Comparison of ENCODE assay signal across 8 cellular contexts in genomic region chr19:6739390-6739883, GRCh38. TPM values are rescaled to one million over a fixed set of nuclear protein-coding genes. Genes with fewer than 3 reads are reported as not detected.
DNase-seq lines count a peak whose midpoint lies in the region; ATAC-seq, FAIRE-seq and TF ChIP-seq lines count a peak whose summit lies in the region.

TRIP10 (plus strand) TSS chr19:6739680; CDS start chr19:6739762, 82 bp downstream.

- H3K27ac Mint-ChIP-seq in activated B cell treated with CpG ODN at 0.5 μM for 24 hours (peak within 1 kb of the TSS; percentile 96), immature natural killer cell (peak within 1 kb of the TSS; percentile 92 to 98 (median 97))

- peak within 1 kb of the TSS; percentile 65 to 78 for H3K4me3 ChIP-seq in small intestine (ENCODE audit: low read depth in 1 of 2, low read length in 2 of 2)

- H3K9me3 Mint-ChIP-seq in activated B cell treated with CpG ODN at 0.5 μM for 24 hours (no peaks in the 10 kb centered on the region), immature natural killer cell (peaks cover 0 to 1% (median 0%) of the 10 kb centered on the region in 6 donors)

- H3K4me1 ChIP-seq in small intestine (ENCODE audit: control insufficient read depth in 2 of 2, insufficient read depth in 1 of 2, low read depth in 1 of 2, low read length in 1 of 2), result no peaks in the 10 kb centered on the region

- no peaks in the 10 kb centered on the region for H3K27me3 ChIP-seq in small intestine (ENCODE audit: control insufficient read depth in 2 of 2, insufficient read depth in 2 of 2, low read length in 2 of 2)

- H3K4me3 Mint-ChIP-seq in activated B cell treated with CpG ODN at 0.5 μM for 24 hours (peak within 1 kb of the TSS; percentile 96), immature natural killer cell (peak within 1 kb of the TSS; percentile 90 to 97 (median 96))

- no peak for FAIRE-seq in small intestine (lab: Jason Lieb, UNC)

- CTCF ChIA-PET in activated B cell treated with CpG ODN at 0.5 μM for 24 hours (lab: Charles Lee), result interaction anchor here (1.4 to 4.5 kb wide), 5 partner anchors 16 to 124 kb away, joined by 3 to 83 read pairs (median 13); partner anchors contain the start of gene VAV1

- WGBS in small intestine, 3 donors, result 0 to 1% (median 1%) methylated on average over 21 to 47 of the region's 47 CpGs

- no peak for TF ChIP-seq CTCF in activated B cell treated with CpG ODN at 0.5 μM for 24 hours (IDR thresholded peaks at IDR 0.05)

- peaks cover 0 to 2% of the 10 kb centered on the region in 2 donors for H3K36me3 ChIP-seq in small intestine (ENCODE audit: control insufficient read depth in 2 of 2, insufficient read depth in 2 of 2, low read length in 2 of 2)

- peak; percentile 7 for ATAC-seq in activated B cell treated with CpG ODN at 0.5 μM for 24 hours (ENCODE audit: low read depth)
- no peak for ATAC-seq in GM21825 (IDR thresholded peaks at IDR 0.05; ENCODE audit: unreplicated experiment)
- no peak for ATAC-seq in HG03520 (IDR thresholded peaks at IDR 0.05; ENCODE audit: unreplicated experiment)

- intact Hi-C loops in activated B cell treated with CpG ODN at 0.5 μM for 24 hours (cut with micrococcal nuclease), result loop anchor here (1.0 to 5.0 kb wide), 6 partner anchors 14 to 947 kb away; partner anchors contain the start of genes ARHGEF18 and DUS3L

- POLR2A ChIA-PET in activated B cell treated with CpG ODN at 0.5 μM for 24 hours (lab: Charles Lee), result interaction anchor here (0.5 to 6.9 kb wide), 10 partner anchors 14 to 220 kb away, joined by 3 to 81 read pairs (median 8); partner anchors contain the start of gene VAV1

- DNase-seq in GM04504 (ENCODE audit: low read depth), result peak; percentile 53
- peak; percentile 65 for DNase-seq in NCI-H2029 treated with DMSO at 0.1 percent for 48 hours (lab: John Stamatoyannopoulos, UW)
- peak; percentile 78 for DNase-seq in activated B cell treated with CpG ODN at 0.5 μM for 24 hours
- peak in 56 of 61 donors; percentile 23 to 85 (median 68) for DNase-seq in caudate nucleus (lab: John Stamatoyannopoulos, UW)
- peak; percentile 78 to 81 (median 80) for DNase-seq in immature natural killer cell
- peak; percentile 84 for DNase-seq in small intestine

- H3K36me3 Mint-ChIP-seq in activated B cell treated with CpG ODN at 0.5 μM for 24 hours (ENCODE audit: low read depth) (peaks cover 40% of the 10 kb centered on the region), immature natural killer cell (peaks cover 0 to 5% (median 2%) of the 10 kb centered on the region in 3 donors)

- peaks cover 44% of the 10 kb centered on the region for H3K4me1 Mint-ChIP-seq in activated B cell treated with CpG ODN at 0.5 μM for 24 hours
- peaks cover 33 to 40% of the 10 kb centered on the region in 2 donors for H3K4me1 Mint-ChIP-seq in immature natural killer cell

- no peaks in the 10 kb centered on the region for H3K27me3 Mint-ChIP-seq in activated B cell treated with CpG ODN at 0.5 μM for 24 hours
- H3K27me3 Mint-ChIP-seq in immature natural killer cell (ENCODE audit: low read depth in 3 of 3), result peaks cover 7 to 25% (median 12%) of the 10 kb centered on the region in 3 donors

- H3K27ac ChIP-seq in caudate nucleus (ENCODE audit: low read depth, low read length) (peak within 1 kb of the TSS; percentile 94), small intestine (ENCODE audit: low read depth in 1 of 2, low read length in 1 of 2) (peak within 1 kb of the TSS; percentile 91 to 94)

- no peaks in the 10 kb centered on the region for H3K9me3 ChIP-seq in small intestine (ENCODE audit: control insufficient read depth, low read depth)

RNA-seq across cellular contexts. Expression of gene TRIP10, which starts in this region (rescaled TPM):
- total RNA-seq in activated B cell treated with CpG ODN at 0.5 μM for 24 hours, result 94.7 and 101 TPM in 2 replicates
- polyA plus RNA-seq in immature natural killer cell (1 to 10 TPM in 1 of 3 donors, under 1 TPM in 1, not detected in 1; 0.86 to 1.5 TPM), small intestine (100 to 1,000 TPM in 1 of 3 donors, 10 to 100 TPM in 2; 42.1 to 141 (median 68.6) TPM)

Comparison
In these comparisons a context has a peak if more than half of its experiments do, and no peak if none do; other contexts are left out.
1. RNA of gene TRIP10 (polyA plus RNA-seq): 42.1 to 141 TPM in small intestine; 0.86 to 1.5 TPM in immature natural killer cell; every median in the first group is over 10 times any median in the second.
2. Peak in every context shown above with its lines, with median percentiles within 50 percentile points of each other: DNase-seq.